19 cellular contexts compared by ENCODE assay signal in genomic region chr12:1845427-1845826, GRCh38. TPM values are rescaled to one million over a fixed set of nuclear protein-coding genes. Genes with fewer than 3 reads are reported as not detected.
"Had no signal": no experiment of that assay in that cellular context is flagged by ENCODE, and none has a peak within 500 bp of the region (broad histone marks: within the 10 kb centered on the region; RNA-seq: fewer than 3 reads in every experiment).

No MANE protein-coding gene starts in this region.

- H3K27me3 ChIP-seq: ascending aorta, thyroid gland had no signal

- H3K4me3 Mint-ChIP-seq: mesothelial cell of epicardium, nephron had no signal

- H3K4me3 ChIP-seq: ascending aorta, esophagus muscularis mucosa, lung, thyroid gland had no signal

- H3K27ac ChIP-seq: ascending aorta, esophagus muscularis mucosa, thyroid gland had no signal

- DNase-seq: activated CD4-positive, alpha-beta T cell treated with anti-CD3 and anti-CD28 coated beads, Interleukin-2, amount 50 U/mL, for 4 hours; activated naive CD4-positive, alpha-beta T cell treated with anti-CD3 and anti-CD28 coated beads, Interleukin-2, amount 50 U/mL, for 16 hours; effector CD8-positive, alpha-beta T cell; left cardiac atrium; nucleus accumbens; retina; stimulated activated CD4-positive, alpha-beta T cell treated with anti-CD3 and anti-CD28 coated beads, Interleukin-2, amount 100 ng/mL, for 24 hours; stimulated activated naive CD4-positive, alpha-beta T cell treated with Interleukin-2 at 50 U/mL for 16 hours; SW 1271; T-helper 2 cell; thyroid gland had no signal

- H3K4me1 ChIP-seq: ascending aorta, esophagus muscularis mucosa, thyroid gland had no signal

- H3K9me3 Mint-ChIP-seq: mesothelial cell of epicardium, nephron had no signal

- H3K27ac Mint-ChIP-seq: mesothelial cell of epicardium, nephron had no signal

- ATAC-seq: left cardiac atrium had no signal

- H3K36me3 Mint-ChIP-seq: mesothelial cell of epicardium had no signal

- H3K36me3 ChIP-seq: ascending aorta, esophagus muscularis mucosa, thyroid gland had no signal

- H3K9me3 ChIP-seq: ascending aorta, esophagus muscularis mucosa, thyroid gland had no signal

RNA-seq across cellular contexts. Expression of gene LRTM2, which starts 25.1 kb away (rescaled TPM):
- total RNA-seq: ascending aorta, endothelial cell of umbilical vein, left cardiac atrium, lung, skeletal muscle tissue, subcutaneous adipose tissue, thyroid gland had no signal
